Comparison of ENCODE assay signal across 13 cellular contexts in the genomic region with DNA sequence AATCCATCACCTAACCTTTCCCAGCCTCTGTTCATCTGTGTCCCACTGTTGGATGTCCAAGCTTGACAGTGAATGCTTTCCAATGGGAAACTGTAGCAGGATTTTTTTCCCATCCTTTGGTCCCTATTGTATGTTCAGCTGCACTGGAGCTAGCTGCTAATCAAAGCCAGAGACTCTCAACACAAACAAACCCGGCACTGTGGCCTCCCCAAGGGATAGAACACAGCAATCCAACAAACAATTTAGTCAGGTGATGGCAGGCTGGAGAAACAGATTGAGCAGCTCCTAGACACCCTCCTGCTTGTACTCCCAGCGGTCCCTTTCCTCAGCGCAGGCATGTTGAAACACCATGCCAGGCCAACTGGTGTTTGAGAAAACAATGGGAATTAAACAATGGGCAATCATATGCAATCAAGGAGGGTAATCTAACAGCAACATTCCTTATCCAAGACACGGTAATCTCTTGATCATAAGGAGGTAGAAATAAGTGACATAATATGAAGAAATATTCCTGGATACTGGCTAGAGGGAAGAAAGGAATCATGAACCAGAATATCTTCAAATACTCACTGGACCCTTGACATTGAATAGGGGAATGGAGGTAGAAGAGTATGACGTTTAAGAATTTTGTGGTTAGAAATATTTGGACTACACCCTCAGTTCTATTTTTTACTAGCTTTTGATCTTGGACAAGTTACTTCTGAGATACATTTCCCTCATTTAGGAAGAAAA.
DNase-seq lines count a peak whose midpoint lies in the region; ATAC-seq and TF ChIP-seq lines count a peak whose summit lies in the region.
"Had no signal": no experiment of that assay in that cellular context is flagged by ENCODE, and none has a peak within 500 bp of the region (broad histone marks: within the 10 kb centered on the region; RNA-seq: fewer than 3 reads in every experiment).

No MANE protein-coding gene starts in this region.

- ATAC-seq in HG03432 (IDR thresholded peaks at IDR 0.05; ENCODE audit: unreplicated experiment) = no peak
- ATAC-seq: body of pancreas had no signal

- DNase-seq in NCI-H1417 (lab: John Stamatoyannopoulos, UW) (peak; percentile 8 to 65 (median 22)), NCI-H1417 treated with DMSO at 0.1 percent for 48 hours (lab: John Stamatoyannopoulos, UW) (no peak), NCI-H345 (lab: John Stamatoyannopoulos, UW) (peak; percentile 69), fibroblast of gingiva (ENCODE audit: low read depth) (peak; percentile 67), retina (peak; percentile 11), GM13976 (ENCODE audit: low spot score) (no peak)
- DNase-seq in activated CD4-positive, alpha-beta T cell treated with anti-CD3 and anti-CD28 coated beads, Interleukin-2, amount 50 U/mL, for 1 hour = no peak
- DNase-seq: activated CD4-positive, alpha-beta T cell treated with anti-CD3 and anti-CD28 coated beads, Interleukin-2, amount 10 ng/mL, durations not matched to agents 24 days and 14 days; body of pancreas; Calu3; NCI-H526 treated with DMSO at 0.1 percent for 48 hours; T-helper 9 cell had no signal

- in situ Hi-C loops in GM13976 (cut with MboI; ENCODE audit: low sequenced_read_pairs, unreplicated experiment) = no loop called here

- TF ChIP-seq CTCF in GM13976 (IDR thresholded peaks at IDR 0.05; ENCODE audit: borderline replicate concordance, control extremely low read depth, extremely low read depth, insufficient read depth, missing control alignments) = no peak

Comparison
In these comparisons a context has a peak if more than half of its experiments do, and no peak if none do; other contexts are left out.
1. DNase-seq: peak in NCI-H1417 (3 of 3), NCI-H345 (single experiment), fibroblast of gingiva (single experiment) and retina (single experiment); none in NCI-H1417 treated with DMSO at 0.1 percent for 48 hours (single experiment), activated CD4-positive, alpha-beta T cell treated with anti-CD3 and anti-CD28 coated beads, Interleukin-2, amount 50 U/mL, for 1 hour (single experiment) and GM13976 (single experiment).